ENCODE assay signal across 4 cellular contexts in the genomic region with DNA sequence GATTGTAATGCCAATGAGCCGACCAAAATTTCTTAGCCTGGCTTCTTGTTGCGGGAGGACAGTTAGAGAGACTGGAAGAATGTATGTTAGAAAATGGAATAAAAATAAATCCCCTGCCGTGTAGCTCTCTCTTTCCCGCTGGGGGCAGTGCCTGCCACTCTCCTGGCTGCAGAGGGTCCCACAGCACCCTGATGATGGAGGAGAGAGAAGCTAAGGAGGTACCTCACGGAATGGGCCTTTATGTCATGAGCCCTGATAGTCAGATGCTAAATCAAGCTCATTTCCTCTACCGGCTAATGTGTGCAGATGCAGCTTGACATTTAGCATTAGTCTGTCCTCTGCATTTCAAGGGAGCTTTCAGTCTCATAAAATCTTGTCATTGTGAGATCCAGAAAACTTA.
A peak's percentile ranks its signal among the peaks of the same experiment; 100 is the strongest.
TF ChIP-seq lines count a peak whose summit lies in the region.

No MANE protein-coding gene starts in this region.

TF ChIP-seq in IMR-90, 13 proteins besides CTCF, POLR2A, EP300 and RAD21:
- TF ChIP-seq RCOR1 (IDR thresholded peaks at IDR 0.05; ENCODE audit: insufficient replicate concordance, low read length): no peak
- no peak for TF ChIP-seq MAZ (IDR thresholded peaks at IDR 0.05; ENCODE audit: borderline replicate concordance, low read depth, low read length)
- TF ChIP-seq, protein P1, sequence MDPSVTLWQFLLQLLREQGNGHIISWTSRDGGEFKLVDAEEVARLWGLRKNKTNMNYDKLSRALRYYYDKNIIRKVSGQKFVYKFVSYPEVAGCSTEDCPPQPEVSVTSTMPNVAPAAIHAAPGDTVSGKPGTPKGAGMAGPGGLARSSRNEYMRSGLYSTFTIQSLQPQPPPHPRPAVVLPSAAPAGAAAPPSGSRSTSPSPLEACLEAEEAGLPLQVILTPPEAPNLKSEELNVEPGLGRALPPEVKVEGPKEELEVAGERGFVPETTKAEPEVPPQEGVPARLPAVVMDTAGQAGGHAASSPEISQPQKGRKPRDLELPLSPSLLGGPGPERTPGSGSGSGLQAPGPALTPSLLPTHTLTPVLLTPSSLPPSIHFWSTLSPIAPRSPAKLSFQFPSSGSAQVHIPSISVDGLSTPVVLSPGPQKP (IDR thresholded peaks at IDR 0.05; ENCODE audit: borderline replicate concordance, low read depth, low read length): no peak
- no peak for TF ChIP-seq FOS (IDR thresholded peaks at IDR 0.05; ENCODE audit: low read depth, low read length)
- TF ChIP-seq RFX5 (IDR thresholded peaks at IDR 0.05; ENCODE audit: low read depth, low read length): no peak
- TF ChIP-seq CEBPB (IDR thresholded peaks at IDR 0.05; ENCODE audit: low read depth, low read length): no peak
- no peak for TF ChIP-seq SMC3 (IDR thresholded peaks at IDR 0.05; ENCODE audit: low read depth, low read length)
- TF ChIP-seq NFE2L2 (IDR thresholded peaks at IDR 0.05; ENCODE audit: low read depth, low read length): no peak
- TF ChIP-seq BHLHE40 (IDR thresholded peaks at IDR 0.05; ENCODE audit: low read depth, low read length): no peak
- TF ChIP-seq, protein P2, sequence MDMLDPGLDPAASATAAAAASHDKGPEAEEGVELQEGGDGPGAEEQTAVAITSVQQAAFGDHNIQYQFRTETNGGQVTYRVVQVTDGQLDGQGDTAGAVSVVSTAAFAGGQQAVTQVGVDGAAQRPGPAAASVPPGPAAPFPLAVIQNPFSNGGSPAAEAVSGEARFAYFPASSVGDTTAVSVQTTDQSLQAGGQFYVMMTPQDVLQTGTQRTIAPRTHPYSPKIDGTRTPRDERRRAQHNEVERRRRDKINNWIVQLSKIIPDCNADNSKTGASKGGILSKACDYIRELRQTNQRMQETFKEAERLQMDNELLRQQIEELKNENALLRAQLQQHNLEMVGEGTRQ (IDR thresholded peaks at IDR 0.05; ENCODE audit: low read depth, low read length): no peak

TF ChIP-seq in H1, 55 proteins besides CTCF, POLR2A, EP300 and RAD21:
- TF ChIP-seq, protein P3, sequence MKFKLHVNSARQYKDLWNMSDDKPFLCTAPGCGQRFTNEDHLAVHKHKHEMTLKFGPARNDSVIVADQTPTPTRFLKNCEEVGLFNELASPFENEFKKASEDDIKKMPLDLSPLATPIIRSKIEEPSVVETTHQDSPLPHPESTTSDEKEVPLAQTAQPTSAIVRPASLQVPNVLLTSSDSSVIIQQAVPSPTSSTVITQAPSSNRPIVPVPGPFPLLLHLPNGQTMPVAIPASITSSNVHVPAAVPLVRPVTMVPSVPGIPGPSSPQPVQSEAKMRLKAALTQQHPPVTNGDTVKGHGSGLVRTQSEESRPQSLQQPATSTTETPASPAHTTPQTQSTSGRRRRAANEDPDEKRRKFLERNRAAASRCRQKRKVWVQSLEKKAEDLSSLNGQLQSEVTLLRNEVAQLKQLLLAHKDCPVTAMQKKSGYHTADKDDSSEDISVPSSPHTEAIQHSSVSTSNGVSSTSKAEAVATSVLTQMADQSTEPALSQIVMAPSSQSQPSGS (IDR thresholded peaks at IDR 0.05; ENCODE audit: low read length): no peak
- TF ChIP-seq, protein P4, sequence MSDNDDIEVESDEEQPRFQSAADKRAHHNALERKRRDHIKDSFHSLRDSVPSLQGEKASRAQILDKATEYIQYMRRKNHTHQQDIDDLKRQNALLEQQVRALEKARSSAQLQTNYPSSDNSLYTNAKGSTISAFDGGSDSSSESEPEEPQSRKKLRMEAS (IDR thresholded peaks at IDR 0.05): no peak
- TF ChIP-seq HDAC2 (IDR thresholded peaks at IDR 0.05; ENCODE audit: borderline replicate concordance in 1 of 2, low read depth in 2 of 2, low read length in 2 of 2) (peak in 1 of 2 experiments; percentile 76; a peak in 1 of 4 replicates), POLR2AphosphoS5 (IDR thresholded peaks at IDR 0.05; ENCODE audit: low read depth, low read length) (no peak), GABPA (IDR thresholded peaks at IDR 0.05; ENCODE audit: borderline replicate concordance, insufficient read depth, low read length) (no peak), JUND (IDR thresholded peaks at IDR 0.05; ENCODE audit: low read length) (no peak)

TF ChIP-seq in neural cell, 6 proteins besides CTCF, POLR2A, EP300 and RAD21:
- TF ChIP-seq TAF1 (IDR thresholded peaks at IDR 0.05; ENCODE audit: low read depth): no peak
- no peak for TF ChIP-seq SMC3 (conservative IDR thresholded peaks at IDR 0.05; ENCODE audit: poor library complexity)
- no peak for TF ChIP-seq POLR2AphosphoS5 (IDR thresholded peaks at IDR 0.05)
- TF ChIP-seq, protein P5, sequence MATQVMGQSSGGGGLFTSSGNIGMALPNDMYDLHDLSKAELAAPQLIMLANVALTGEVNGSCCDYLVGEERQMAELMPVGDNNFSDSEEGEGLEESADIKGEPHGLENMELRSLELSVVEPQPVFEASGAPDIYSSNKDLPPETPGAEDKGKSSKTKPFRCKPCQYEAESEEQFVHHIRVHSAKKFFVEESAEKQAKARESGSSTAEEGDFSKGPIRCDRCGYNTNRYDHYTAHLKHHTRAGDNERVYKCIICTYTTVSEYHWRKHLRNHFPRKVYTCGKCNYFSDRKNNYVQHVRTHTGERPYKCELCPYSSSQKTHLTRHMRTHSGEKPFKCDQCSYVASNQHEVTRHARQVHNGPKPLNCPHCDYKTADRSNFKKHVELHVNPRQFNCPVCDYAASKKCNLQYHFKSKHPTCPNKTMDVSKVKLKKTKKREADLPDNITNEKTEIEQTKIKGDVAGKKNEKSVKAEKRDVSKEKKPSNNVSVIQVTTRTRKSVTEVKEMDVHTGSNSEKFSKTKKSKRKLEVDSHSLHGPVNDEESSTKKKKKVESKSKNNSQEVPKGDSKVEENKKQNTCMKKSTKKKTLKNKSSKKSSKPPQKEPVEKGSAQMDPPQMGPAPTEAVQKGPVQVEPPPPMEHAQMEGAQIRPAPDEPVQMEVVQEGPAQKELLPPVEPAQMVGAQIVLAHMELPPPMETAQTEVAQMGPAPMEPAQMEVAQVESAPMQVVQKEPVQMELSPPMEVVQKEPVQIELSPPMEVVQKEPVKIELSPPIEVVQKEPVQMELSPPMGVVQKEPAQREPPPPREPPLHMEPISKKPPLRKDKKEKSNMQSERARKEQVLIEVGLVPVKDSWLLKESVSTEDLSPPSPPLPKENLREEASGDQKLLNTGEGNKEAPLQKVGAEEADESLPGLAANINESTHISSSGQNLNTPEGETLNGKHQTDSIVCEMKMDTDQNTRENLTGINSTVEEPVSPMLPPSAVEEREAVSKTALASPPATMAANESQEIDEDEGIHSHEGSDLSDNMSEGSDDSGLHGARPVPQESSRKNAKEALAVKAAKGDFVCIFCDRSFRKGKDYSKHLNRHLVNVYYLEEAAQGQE (IDR thresholded peaks at IDR 0.05; ENCODE audit: borderline replicate concordance): no peak
- no peak for TF ChIP-seq EZH2 (IDR thresholded peaks at IDR 0.05; ENCODE audit: borderline replicate concordance, insufficient read depth, low read length, poor library complexity, severe bottlenecking)
- TF ChIP-seq MXI1 (conservative IDR thresholded peaks at IDR 0.05; ENCODE audit: poor library complexity, severe bottlenecking): no peak

TF ChIP-seq in HEK293T, 16 proteins besides CTCF, POLR2A, EP300 and RAD21:
- TF ChIP-seq NFRKB (IDR thresholded peaks at IDR 0.05) (no peak), SUZ12 (IDR thresholded peaks at IDR 0.05) (no peak)
